In genomic region chr1:206470692-206471414, GRCh38 we compare ENCODE assay signal across 8 cellular contexts. TPM values are rescaled to one million over a fixed set of nuclear protein-coding genes. Genes with fewer than 3 reads are reported as not detected.
DNase-seq lines count a peak whose midpoint lies in the region; ATAC-seq and TF ChIP-seq lines count a peak whose summit lies in the region.

No MANE protein-coding gene starts in this region.

- H2AK9ac ChIP-seq in IMR-90 (replicated peaks; ENCODE audit: low read depth, low read length, poor library complexity), result peak overlapping the region; percentile 94

- peaks cover 58% of the 10 kb centered on the region for H3K4me1 Mint-ChIP-seq in endothelial cell (ENCODE audit: unreplicated experiment)
- peaks cover 56 to 82% (median 75%) of the 10 kb centered on the region in 7 donors for H3K4me1 Mint-ChIP-seq in naive thymus-derived CD4-positive, alpha-beta T cell

- BruUV-seq in IMR-90 (replicated peaks; lab: Mats Ljungman, UMichigan), result no TSS peak

- H3K36me3 ChIP-seq in IMR-90 (ENCODE audit: control insufficient read depth, insufficient read depth, low read length), result peaks cover 12% of the 10 kb centered on the region; the same call in 1 of the 2 replicates
- H3K36me3 ChIP-seq in naive thymus-derived CD4-positive, alpha-beta T cell (ENCODE audit: control insufficient read depth in 2 of 3, insufficient read depth in 3 of 3, low read length in 3 of 3), result peaks cover 0 to 37% (median 8%) of the 10 kb centered on the region in 3 experiments
- no peaks in the 10 kb centered on the region for H3K36me3 ChIP-seq in uterus

- intact Hi-C loops in IMR-90 (cut with micrococcal nuclease) (loop anchor here (10.0 kb wide), 1 partner anchor 514 kb away; no protein-coding TSS in a partner anchor), uterus (cut with DNase I; ENCODE audit: low total_unique reads) (no loop called here)
- intact Hi-C loops in naive thymus-derived CD4-positive, alpha-beta T cell (cut with micrococcal nuclease), result loop anchor here (1.0 to 5.0 kb wide), 6 partner anchors 9 to 582 kb away; partner anchors contain the start of genes EIF2D (in 1 of the 2), MAPKAPK2 (in 1 of the 2), PFKFB2 (in 1 of the 2) and RASSF5 (in 1 of the 2)

- peak overlapping the region; percentile 85 for H4K91ac ChIP-seq in IMR-90 (ENCODE audit: insufficient read depth, low read depth, low read length)

- H2BK20ac ChIP-seq in IMR-90 (ENCODE audit: low read depth, low read length), result peak overlapping the region; percentile 53; the same call in 1 of the 2 replicates

- H3K27ac ChIP-seq in IMR-90 (ENCODE audit: insufficient read depth, low read length) (peak overlapping the region; percentile 87), uterus (peak overlapping the region in 1 of 2 donors; percentile 22)
- peak overlapping the region; percentile 78 for H3K27ac ChIP-seq in naive thymus-derived CD4-positive, alpha-beta T cell (ENCODE audit: low read depth, low read length)

- H2BK15ac ChIP-seq in IMR-90 (ENCODE audit: low read depth, low read length), result peak overlapping the region; percentile 48; the same call in 1 of the 3 replicates

- H3K4me1 ChIP-seq in IMR-90 (ENCODE audit: control insufficient read depth, insufficient read depth, low read length) (peaks cover 22% of the 10 kb centered on the region), uterus (peaks cover 0 to 8% of the 10 kb centered on the region in 2 donors)
- H3K4me1 ChIP-seq in naive thymus-derived CD4-positive, alpha-beta T cell (ENCODE audit: control insufficient read depth in 2 of 2, insufficient read depth in 2 of 2, low read length in 2 of 2), result peaks cover 63 to 64% of the 10 kb centered on the region in 2 donors

- H3K23ac ChIP-seq in IMR-90 (ENCODE audit: low read depth, low read length), result peak overlapping the region; percentile 47

- H3K4me3 Mint-ChIP-seq in endothelial cell (ENCODE audit: unreplicated experiment), result peak overlapping the region; percentile 91
- peak overlapping the region; percentile 88 to 95 (median 93) for H3K4me3 Mint-ChIP-seq in naive thymus-derived CD4-positive, alpha-beta T cell

- ATAC-seq in GM19351 (IDR thresholded peaks at IDR 0.05; ENCODE audit: unreplicated experiment) (peak; percentile 10), IMR-90 (ENCODE audit: low read depth) (peak; percentile 69)
- ATAC-seq in naive thymus-derived CD4-positive, alpha-beta T cell, result peak; percentile 51

- peaks cover 8% of the 10 kb centered on the region for H3K9me1 ChIP-seq in IMR-90 (ENCODE audit: insufficient read depth, low read length)

- H2BK120ac ChIP-seq in IMR-90 (ENCODE audit: low read depth, low read length), result peak overlapping the region; percentile 66

- TF ChIP-seq RAD21 in IMR-90 (IDR thresholded peaks at IDR 0.05; ENCODE audit: low read length), result no peak

- H3K4me3 ChIP-seq in IMR-90 (ENCODE audit: insufficient read depth, low read depth, low read length) (peak overlapping the region; percentile 72), uterus (peak overlapping the region; percentile 42 to 46)
- peak overlapping the region; percentile 98 for H3K4me3 ChIP-seq in naive thymus-derived CD4-positive, alpha-beta T cell (ENCODE audit: low read length)

- POLR2A ChIA-PET in IMR-90 (lab: Charles Lee; ENCODE audit: unreplicated experiment), result no interaction called here
- POLR2A ChIA-PET in naive thymus-derived CD4-positive, alpha-beta T cell (lab: Charles Lee), result interaction anchor here (0.6 to 2.7 kb wide), 14 partner anchors 8 to 451 kb away, joined by 3 to 10 read pairs (median 3); partner anchors contain the start of gene EIF2D

- in situ Hi-C loops in IMR-90 (cut with MboI; ENCODE audit: low sequenced_read_pairs), result no loop called here

- TF ChIP-seq POLR2A in IMR-90 (IDR thresholded peaks at IDR 0.05; ENCODE audit: low read depth, low read length) (no peak; the same call in 1 of the 2 replicates), uterus (IDR thresholded peaks at IDR 0.05) (no peak)

- H3K14ac ChIP-seq in IMR-90 (replicated peaks; ENCODE audit: low read depth, low read length), result peak overlapping the region; percentile 75

- H3K79me1 ChIP-seq in IMR-90 (ENCODE audit: low read depth in 1 of 2, low read length in 2 of 2), result peaks cover 19 to 28% of the 10 kb centered on the region in 2 experiments

- dilution Hi-C loops in IMR-90 (cut with HindIII; ENCODE audit: low sequenced_read_pairs, unreplicated experiment), result no loop called here

- whole genome bisulfite sequencing in IMR-90 (ENCODE audit: extremely low coverage in 2 of 2, insufficient read length in 1 of 2), 2 experiments, result no CpG with 5 or more reads among the region's 18 CpGs

- H2AK5ac ChIP-seq in IMR-90 (ENCODE audit: low read depth, low read length), result peak overlapping the region; percentile 33

- peak overlapping the region; percentile 84 for H3K4me2 ChIP-seq in IMR-90 (ENCODE audit: low read depth, low read length)

- peak; percentile 62 for DNase-seq in CD1c-positive myeloid dendritic cell (ENCODE audit: extremely low spot score)
- DNase-seq in IMR-90, result peak; percentile 90
- peak; percentile 56 for DNase-seq in activated CD4-positive, CD25-positive, alpha-beta regulatory T cell treated with anti-CD3 and anti-CD28 coated beads, Interleukin-2, amount 50 U/mL, for 72 hours
- DNase-seq in endothelial cell (ENCODE audit: low spot score), result peak; percentile 51
- peak in 6 of 9 donors; percentile 30 to 60 (median 38) for DNase-seq in naive thymus-derived CD4-positive, alpha-beta T cell
- DNase-seq in uterus, result no peak
- no peak for DNase-seq in NCI-H1436 (lab: John Stamatoyannopoulos, UW)

- peak overlapping the region; percentile 82 for H3K56ac ChIP-seq in IMR-90 (ENCODE audit: extremely low read depth, insufficient read depth, low read length)

- H3K27me3 Mint-ChIP-seq in endothelial cell (ENCODE audit: unreplicated experiment), result peaks cover 15% of the 10 kb centered on the region
- H3K27me3 Mint-ChIP-seq in naive thymus-derived CD4-positive, alpha-beta T cell, result no peaks in the 10 kb centered on the region

- H2AFZ ChIP-seq in IMR-90 (replicated peaks; ENCODE audit: low read length, poor library complexity), result peak overlapping the region; percentile 87

- CTCF ChIA-PET in IMR-90 (lab: Yijun Ruan, JAX), result interaction anchor here (0.9 to 2.0 kb wide), 5 partner anchors 8 to 40 kb away, joined by 3 to 10 read pairs (median 5); no protein-coding TSS in a partner anchor
- CTCF ChIA-PET in naive thymus-derived CD4-positive, alpha-beta T cell (lab: Charles Lee), result interaction anchor here (0.6 to 3.2 kb wide), 19 partner anchors 8 to 534 kb away, joined by 3 to 30 read pairs (median 4); partner anchors contain the start of gene RASSF5

- peak overlapping the region; percentile 84 for H3K9ac ChIP-seq in IMR-90 (ENCODE audit: low read depth, low read length)

- H3K18ac ChIP-seq in IMR-90 (ENCODE audit: low read depth, low read length), result peak overlapping the region; percentile 64

- peak overlapping the region; percentile 90 for H2BK5ac ChIP-seq in IMR-90 (ENCODE audit: low read depth, low read length, poor library complexity, severe bottlenecking)

- H3K9me3 ChIP-seq in IMR-90 (ENCODE audit: control insufficient read depth, insufficient read depth, low read length) (no peaks in the 10 kb centered on the region), uterus (no peaks in the 10 kb centered on the region)
- H3K9me3 ChIP-seq in naive thymus-derived CD4-positive, alpha-beta T cell (ENCODE audit: control insufficient read depth in 2 of 3, low read length in 3 of 3), result no peaks in the 10 kb centered on the region

- H3K36me3 Mint-ChIP-seq in endothelial cell (ENCODE audit: low read depth, unreplicated experiment), result peaks cover 14% of the 10 kb centered on the region
- H3K36me3 Mint-ChIP-seq in naive thymus-derived CD4-positive, alpha-beta T cell, result peaks cover 3 to 40% (median 10%) of the 10 kb centered on the region in 5 donors

- H3K27ac Mint-ChIP-seq in endothelial cell (ENCODE audit: unreplicated experiment), result peak overlapping the region; percentile 76
- peak overlapping the region; percentile 75 to 97 (median 86) for H3K27ac Mint-ChIP-seq in naive thymus-derived CD4-positive, alpha-beta T cell

- TF ChIP-seq CTCF in IMR-90 (conservative IDR thresholded peaks at IDR 0.05; ENCODE audit: low read depth, low read length) (no peak), endothelial cell (IDR thresholded peaks at IDR 0.05; ENCODE audit: unreplicated experiment) (no peak), uterus (IDR thresholded peaks at IDR 0.05) (peak in 1 of 4 experiments; percentile 1)

- no peaks in the 10 kb centered on the region for H4K20me1 ChIP-seq in IMR-90 (ENCODE audit: insufficient read depth, low read length)

- peak overlapping the region; percentile 10 for H4K5ac ChIP-seq in IMR-90 (ENCODE audit: low read depth, low read length)

- H3K9me3 Mint-ChIP-seq in endothelial cell (ENCODE audit: unreplicated experiment), result no peaks in the 10 kb centered on the region
- H3K9me3 Mint-ChIP-seq in naive thymus-derived CD4-positive, alpha-beta T cell, result peaks cover 0 to 4% (median 0%) of the 10 kb centered on the region in 11 donors

- H3K27me3 ChIP-seq in IMR-90 (ENCODE audit: control insufficient read depth, insufficient read depth, low read length), result no peaks in the 10 kb centered on the region
- no peaks in the 10 kb centered on the region for H3K27me3 ChIP-seq in naive thymus-derived CD4-positive, alpha-beta T cell (ENCODE audit: control insufficient read depth in 2 of 2, insufficient read depth in 2 of 2, low read length in 2 of 2)
- H3K27me3 ChIP-seq in uterus, result no peaks in the 10 kb centered on the region

- H3K4ac ChIP-seq in IMR-90 (ENCODE audit: low read depth, low read length), result peak overlapping the region; percentile 93

- peak overlapping the region; percentile 62 to 91 for H4K8ac ChIP-seq in IMR-90 (ENCODE audit: low read depth in 2 of 2, low read length in 2 of 2)

TF ChIP-seq in IMR-90, 13 proteins besides CTCF, POLR2A, EP300 and RAD21 (continues in another document):
- TF ChIP-seq MXI1 (IDR thresholded peaks at IDR 0.05; ENCODE audit: borderline replicate concordance, low read depth, low read length), result peak; percentile 62; the same call in 1 of the 2 replicates

RNA-seq across cellular contexts. Expression of gene IKBKE, which starts 0.6 kb away (rescaled TPM):
- total RNA-seq in IMR-90 (2012; rRNA removed) (21.4 and 24.0 TPM in 2 replicates), endothelial cell (ENCODE audit: unreplicated experiment) (20.9 TPM), uterus (1 to 10 TPM in 2 of 4 donors, not detected in 2; 1.5 to 6.7 TPM)
- 20.3 and 21.0 TPM in 2 replicates for polyA plus RNA-seq in IMR-90 (2012; rRNA removed)
- 14.8 and 17.1 TPM in 2 replicates for polyA plus RNA-seq in IMR-90 (2012; cell fraction: cytosol; rRNA removed)
- polyA plus RNA-seq in IMR-90 (2012; cell fraction: nucleus; rRNA removed; ENCODE audit: low replicate concordance), result 47.3 and 62.4 TPM in 2 replicates
- total RNA-seq in naive thymus-derived CD4-positive, alpha-beta T cell, result 100 to 1,000 TPM in 1 of 5 experiments, 10 to 100 TPM in 4; 50.1 to 177 (median 79.1) TPM
- 10 to 100 TPM; 32.5 to 48.3 TPM for polyA plus RNA-seq in naive thymus-derived CD4-positive, alpha-beta T cell

RNA-seq across cellular contexts. Expression of gene RASSF5, which starts 36.5 kb away (rescaled TPM):
- 0.18 and 0.56 TPM in 2 replicates for total RNA-seq in IMR-90 (2012; rRNA removed)
- polyA plus RNA-seq in IMR-90 (2012; rRNA removed), result 1.1 TPM in 2 replicates
- polyA plus RNA-seq in IMR-90 (2012; cell fraction: cytosol; rRNA removed), result 0.39 and 1.2 TPM in 2 replicates
- polyA plus RNA-seq in IMR-90 (2012; cell fraction: nucleus; rRNA removed; ENCODE audit: low replicate concordance), result 2.3 and 3.2 TPM in 2 replicates
- total RNA-seq in endothelial cell (ENCODE audit: unreplicated experiment), result 1.2 TPM
- total RNA-seq in naive thymus-derived CD4-positive, alpha-beta T cell, result 100 to 1,000 TPM; 155 to 240 (median 218) TPM
- 100 to 1,000 TPM; 299 to 416 TPM for polyA plus RNA-seq in naive thymus-derived CD4-positive, alpha-beta T cell
- 1 to 10 TPM in 3 of 4 donors, under 1 TPM in 1; 0.77 to 5.3 (median 3.2) TPM for total RNA-seq in uterus

Comparison
In these comparisons a context has a peak if more than half of its experiments do, and no peak if none do; other contexts are left out.
1. DNase-seq: peak in CD1c-positive myeloid dendritic cell (single experiment), IMR-90 (single experiment), activated CD4-positive, CD25-positive, alpha-beta regulatory T cell treated with anti-CD3 and anti-CD28 coated beads, Interleukin-2, amount 50 U/mL, for 72 hours (single experiment), endothelial cell (single experiment) and naive thymus-derived CD4-positive, alpha-beta T cell (6 of 9); none in uterus (0 of 2) and NCI-H1436 (single experiment).
2. ATAC-seq: peak in every context shown above with its lines; median percentile 69 in IMR-90; 51 in naive thymus-derived CD4-positive, alpha-beta T cell; 10 in GM19351.
3. H3K4me3 ChIP-seq: peak in every context shown above with its lines; median percentile 98 in naive thymus-derived CD4-positive, alpha-beta T cell; 72 in IMR-90; 44 in uterus.
4. RNA of gene RASSF5, which starts 36.5 kb away (total RNA-seq): 155 to 240 TPM in naive thymus-derived CD4-positive, alpha-beta T cell; 0.77 to 5.3 TPM in uterus, 1.2 TPM in endothelial cell (single experiment) and 0.18 to 0.56 TPM in IMR-90; every median in the first group is over 10 times any median in the second.